Comparison of ENCODE assay signal across 1 cellular context in the genomic region with DNA sequence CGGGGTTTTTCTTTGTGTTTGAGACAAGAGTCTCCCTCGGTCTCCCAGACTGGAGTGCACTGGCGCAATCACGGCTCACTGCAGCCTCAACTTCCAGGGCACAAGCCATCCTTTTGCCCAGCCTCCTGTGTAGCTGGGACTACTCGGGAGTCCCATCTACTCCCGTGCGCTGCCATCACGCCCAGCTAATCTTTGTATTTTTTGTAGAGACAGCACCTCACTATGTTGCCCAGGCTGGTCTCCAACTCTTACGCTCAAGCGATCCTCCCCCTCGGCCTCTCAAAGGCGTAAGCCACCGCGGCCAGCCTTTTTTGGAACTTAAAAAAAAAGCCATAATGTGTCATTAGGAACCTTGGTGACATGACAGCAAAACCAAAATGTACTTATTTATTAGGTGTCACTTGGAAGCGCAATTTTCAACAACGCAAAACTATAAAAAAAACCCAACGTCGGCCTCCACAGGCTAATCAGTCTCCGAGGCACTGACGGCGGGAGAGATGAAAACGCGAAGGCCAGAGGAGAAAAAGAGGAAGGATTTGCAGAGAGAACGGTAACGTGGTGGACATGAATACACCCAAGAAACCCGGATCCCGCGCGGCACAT.
TF ChIP-seq lines count a peak whose summit lies in the region.

No MANE protein-coding gene starts in this region.

TF ChIP-seq in K562, 482 proteins besides CTCF, POLR2A, EP300 and RAD21 (continued from another document and continues in another):
- TF ChIP-seq, protein P1, sequence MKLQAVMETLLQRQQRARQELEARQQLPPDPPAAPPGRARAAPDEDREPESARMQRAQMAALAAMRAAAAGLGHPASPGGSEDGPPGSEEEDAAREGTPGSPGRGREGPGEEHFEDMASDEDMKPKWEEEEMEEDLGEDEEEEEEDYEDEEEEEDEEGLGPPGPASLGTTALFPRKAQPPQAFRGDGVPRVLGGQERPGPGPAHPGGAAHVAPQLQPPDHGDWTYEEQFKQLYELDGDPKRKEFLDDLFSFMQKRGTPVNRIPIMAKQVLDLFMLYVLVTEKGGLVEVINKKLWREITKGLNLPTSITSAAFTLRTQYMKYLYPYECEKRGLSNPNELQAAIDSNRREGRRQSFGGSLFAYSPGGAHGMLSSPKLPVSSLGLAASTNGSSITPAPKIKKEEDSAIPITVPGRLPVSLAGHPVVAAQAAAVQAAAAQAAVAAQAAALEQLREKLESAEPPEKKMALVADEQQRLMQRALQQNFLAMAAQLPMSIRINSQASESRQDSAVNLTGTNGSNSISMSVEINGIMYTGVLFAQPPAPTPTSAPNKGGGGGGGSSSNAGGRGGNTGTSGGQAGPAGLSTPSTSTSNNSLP (IDR thresholded peaks at IDR 0.05; ENCODE audit: borderline replicate concordance, low read depth, low read length) = no peak
- TF ChIP-seq, protein P2, sequence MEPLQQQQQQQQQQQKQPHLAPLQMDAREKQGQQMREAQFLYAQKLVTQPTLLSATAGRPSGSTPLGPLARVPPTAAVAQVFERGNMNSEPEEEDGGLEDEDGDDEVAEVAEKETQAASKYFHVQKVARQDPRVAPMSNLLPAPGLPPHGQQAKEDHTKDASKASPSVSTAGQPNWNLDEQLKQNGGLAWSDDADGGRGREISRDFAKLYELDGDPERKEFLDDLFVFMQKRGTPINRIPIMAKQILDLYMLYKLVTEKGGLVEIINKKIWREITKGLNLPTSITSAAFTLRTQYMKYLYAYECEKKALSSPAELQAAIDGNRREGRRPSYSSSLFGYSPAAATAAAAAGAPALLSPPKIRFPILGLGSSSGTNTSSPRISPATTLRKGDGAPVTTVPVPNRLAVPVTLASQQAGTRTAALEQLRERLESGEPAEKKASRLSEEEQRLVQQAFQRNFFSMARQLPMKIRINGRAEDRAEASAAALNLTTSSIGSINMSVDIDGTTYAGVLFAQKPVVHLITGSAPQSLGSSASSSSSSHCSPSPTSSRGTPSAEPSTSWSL (CRISPR knock-in tag; IDR thresholded peaks at IDR 0.05; ENCODE audit: borderline replicate concordance) = no peak
- TF ChIP-seq, protein P3, sequence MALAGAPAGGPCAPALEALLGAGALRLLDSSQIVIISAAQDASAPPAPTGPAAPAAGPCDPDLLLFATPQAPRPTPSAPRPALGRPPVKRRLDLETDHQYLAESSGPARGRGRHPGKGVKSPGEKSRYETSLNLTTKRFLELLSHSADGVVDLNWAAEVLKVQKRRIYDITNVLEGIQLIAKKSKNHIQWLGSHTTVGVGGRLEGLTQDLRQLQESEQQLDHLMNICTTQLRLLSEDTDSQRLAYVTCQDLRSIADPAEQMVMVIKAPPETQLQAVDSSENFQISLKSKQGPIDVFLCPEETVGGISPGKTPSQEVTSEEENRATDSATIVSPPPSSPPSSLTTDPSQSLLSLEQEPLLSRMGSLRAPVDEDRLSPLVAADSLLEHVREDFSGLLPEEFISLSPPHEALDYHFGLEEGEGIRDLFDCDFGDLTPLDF (CRISPR knock-in tag; IDR thresholded peaks at IDR 0.05) = peak; percentile 42; the same call in 1 of the 2 replicates
- no peak for TF ChIP-seq ESRRA (IDR thresholded peaks at IDR 0.05; ENCODE audit: borderline replicate concordance, low read depth)
- TF ChIP-seq, protein P4, sequence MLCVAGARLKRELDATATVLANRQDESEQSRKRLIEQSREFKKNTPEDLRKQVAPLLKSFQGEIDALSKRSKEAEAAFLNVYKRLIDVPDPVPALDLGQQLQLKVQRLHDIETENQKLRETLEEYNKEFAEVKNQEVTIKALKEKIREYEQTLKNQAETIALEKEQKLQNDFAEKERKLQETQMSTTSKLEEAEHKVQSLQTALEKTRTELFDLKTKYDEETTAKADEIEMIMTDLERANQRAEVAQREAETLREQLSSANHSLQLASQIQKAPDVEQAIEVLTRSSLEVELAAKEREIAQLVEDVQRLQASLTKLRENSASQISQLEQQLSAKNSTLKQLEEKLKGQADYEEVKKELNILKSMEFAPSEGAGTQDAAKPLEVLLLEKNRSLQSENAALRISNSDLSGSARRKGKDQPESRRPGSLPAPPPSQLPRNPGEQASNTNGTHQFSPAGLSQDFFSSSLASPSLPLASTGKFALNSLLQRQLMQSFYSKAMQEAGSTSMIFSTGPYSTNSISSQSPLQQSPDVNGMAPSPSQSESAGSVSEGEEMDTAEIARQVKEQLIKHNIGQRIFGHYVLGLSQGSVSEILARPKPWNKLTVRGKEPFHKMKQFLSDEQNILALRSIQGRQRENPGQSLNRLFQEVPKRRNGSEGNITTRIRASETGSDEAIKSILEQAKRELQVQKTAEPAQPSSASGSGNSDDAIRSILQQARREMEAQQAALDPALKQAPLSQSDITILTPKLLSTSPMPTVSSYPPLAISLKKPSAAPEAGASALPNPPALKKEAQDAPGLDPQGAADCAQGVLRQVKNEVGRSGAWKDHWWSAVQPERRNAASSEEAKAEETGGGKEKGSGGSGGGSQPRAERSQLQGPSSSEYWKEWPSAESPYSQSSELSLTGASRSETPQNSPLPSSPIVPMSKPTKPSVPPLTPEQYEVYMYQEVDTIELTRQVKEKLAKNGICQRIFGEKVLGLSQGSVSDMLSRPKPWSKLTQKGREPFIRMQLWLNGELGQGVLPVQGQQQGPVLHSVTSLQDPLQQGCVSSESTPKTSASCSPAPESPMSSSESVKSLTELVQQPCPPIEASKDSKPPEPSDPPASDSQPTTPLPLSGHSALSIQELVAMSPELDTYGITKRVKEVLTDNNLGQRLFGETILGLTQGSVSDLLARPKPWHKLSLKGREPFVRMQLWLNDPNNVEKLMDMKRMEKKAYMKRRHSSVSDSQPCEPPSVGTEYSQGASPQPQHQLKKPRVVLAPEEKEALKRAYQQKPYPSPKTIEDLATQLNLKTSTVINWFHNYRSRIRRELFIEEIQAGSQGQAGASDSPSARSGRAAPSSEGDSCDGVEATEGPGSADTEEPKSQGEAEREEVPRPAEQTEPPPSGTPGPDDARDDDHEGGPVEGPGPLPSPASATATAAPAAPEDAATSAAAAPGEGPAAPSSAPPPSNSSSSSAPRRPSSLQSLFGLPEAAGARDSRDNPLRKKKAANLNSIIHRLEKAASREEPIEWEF (CRISPR knock-in tag; IDR thresholded peaks at IDR 0.05) = peak; percentile 57; the same call in 1 of the 2 replicates
- TF ChIP-seq CHCHD3 (CRISPR knock-in tag; IDR thresholded peaks at IDR 0.05) = no peak
- 0 out of 2 replicates have a peak, but pooled peaks have one; percentile 55 for TF ChIP-seq DPF2 (IDR thresholded peaks at IDR 0.05)
- TF ChIP-seq, protein P5, sequence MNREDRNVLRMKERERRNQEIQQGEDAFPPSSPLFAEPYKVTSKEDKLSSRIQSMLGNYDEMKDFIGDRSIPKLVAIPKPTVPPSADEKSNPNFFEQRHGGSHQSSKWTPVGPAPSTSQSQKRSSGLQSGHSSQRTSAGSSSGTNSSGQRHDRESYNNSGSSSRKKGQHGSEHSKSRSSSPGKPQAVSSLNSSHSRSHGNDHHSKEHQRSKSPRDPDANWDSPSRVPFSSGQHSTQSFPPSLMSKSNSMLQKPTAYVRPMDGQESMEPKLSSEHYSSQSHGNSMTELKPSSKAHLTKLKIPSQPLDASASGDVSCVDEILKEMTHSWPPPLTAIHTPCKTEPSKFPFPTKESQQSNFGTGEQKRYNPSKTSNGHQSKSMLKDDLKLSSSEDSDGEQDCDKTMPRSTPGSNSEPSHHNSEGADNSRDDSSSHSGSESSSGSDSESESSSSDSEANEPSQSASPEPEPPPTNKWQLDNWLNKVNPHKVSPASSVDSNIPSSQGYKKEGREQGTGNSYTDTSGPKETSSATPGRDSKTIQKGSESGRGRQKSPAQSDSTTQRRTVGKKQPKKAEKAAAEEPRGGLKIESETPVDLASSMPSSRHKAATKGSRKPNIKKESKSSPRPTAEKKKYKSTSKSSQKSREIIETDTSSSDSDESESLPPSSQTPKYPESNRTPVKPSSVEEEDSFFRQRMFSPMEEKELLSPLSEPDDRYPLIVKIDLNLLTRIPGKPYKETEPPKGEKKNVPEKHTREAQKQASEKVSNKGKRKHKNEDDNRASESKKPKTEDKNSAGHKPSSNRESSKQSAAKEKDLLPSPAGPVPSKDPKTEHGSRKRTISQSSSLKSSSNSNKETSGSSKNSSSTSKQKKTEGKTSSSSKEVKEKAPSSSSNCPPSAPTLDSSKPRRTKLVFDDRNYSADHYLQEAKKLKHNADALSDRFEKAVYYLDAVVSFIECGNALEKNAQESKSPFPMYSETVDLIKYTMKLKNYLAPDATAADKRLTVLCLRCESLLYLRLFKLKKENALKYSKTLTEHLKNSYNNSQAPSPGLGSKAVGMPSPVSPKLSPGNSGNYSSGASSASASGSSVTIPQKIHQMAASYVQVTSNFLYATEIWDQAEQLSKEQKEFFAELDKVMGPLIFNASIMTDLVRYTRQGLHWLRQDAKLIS (CRISPR knock-in tag; IDR thresholded peaks at IDR 0.05) = peak; percentile 65; the same call in 1 of the 2 replicates
- peak; percentile 83 for TF ChIP-seq ZNF589 (CRISPR knock-in tag; IDR thresholded peaks at IDR 0.05; ENCODE audit: low read depth)
- no peak for TF ChIP-seq TFAM (CRISPR knock-in tag; conservative IDR thresholded peaks at IDR 0.05)
- TF ChIP-seq KLF10 (CRISPR knock-in tag; IDR thresholded peaks at IDR 0.05) = no peak
- TF ChIP-seq TCFL5 (CRISPR knock-in tag; conservative IDR thresholded peaks at IDR 0.05) = no peak
- no peak for TF ChIP-seq ZNF212 (CRISPR knock-in tag; IDR thresholded peaks at IDR 0.05)
- TF ChIP-seq, protein P6, sequence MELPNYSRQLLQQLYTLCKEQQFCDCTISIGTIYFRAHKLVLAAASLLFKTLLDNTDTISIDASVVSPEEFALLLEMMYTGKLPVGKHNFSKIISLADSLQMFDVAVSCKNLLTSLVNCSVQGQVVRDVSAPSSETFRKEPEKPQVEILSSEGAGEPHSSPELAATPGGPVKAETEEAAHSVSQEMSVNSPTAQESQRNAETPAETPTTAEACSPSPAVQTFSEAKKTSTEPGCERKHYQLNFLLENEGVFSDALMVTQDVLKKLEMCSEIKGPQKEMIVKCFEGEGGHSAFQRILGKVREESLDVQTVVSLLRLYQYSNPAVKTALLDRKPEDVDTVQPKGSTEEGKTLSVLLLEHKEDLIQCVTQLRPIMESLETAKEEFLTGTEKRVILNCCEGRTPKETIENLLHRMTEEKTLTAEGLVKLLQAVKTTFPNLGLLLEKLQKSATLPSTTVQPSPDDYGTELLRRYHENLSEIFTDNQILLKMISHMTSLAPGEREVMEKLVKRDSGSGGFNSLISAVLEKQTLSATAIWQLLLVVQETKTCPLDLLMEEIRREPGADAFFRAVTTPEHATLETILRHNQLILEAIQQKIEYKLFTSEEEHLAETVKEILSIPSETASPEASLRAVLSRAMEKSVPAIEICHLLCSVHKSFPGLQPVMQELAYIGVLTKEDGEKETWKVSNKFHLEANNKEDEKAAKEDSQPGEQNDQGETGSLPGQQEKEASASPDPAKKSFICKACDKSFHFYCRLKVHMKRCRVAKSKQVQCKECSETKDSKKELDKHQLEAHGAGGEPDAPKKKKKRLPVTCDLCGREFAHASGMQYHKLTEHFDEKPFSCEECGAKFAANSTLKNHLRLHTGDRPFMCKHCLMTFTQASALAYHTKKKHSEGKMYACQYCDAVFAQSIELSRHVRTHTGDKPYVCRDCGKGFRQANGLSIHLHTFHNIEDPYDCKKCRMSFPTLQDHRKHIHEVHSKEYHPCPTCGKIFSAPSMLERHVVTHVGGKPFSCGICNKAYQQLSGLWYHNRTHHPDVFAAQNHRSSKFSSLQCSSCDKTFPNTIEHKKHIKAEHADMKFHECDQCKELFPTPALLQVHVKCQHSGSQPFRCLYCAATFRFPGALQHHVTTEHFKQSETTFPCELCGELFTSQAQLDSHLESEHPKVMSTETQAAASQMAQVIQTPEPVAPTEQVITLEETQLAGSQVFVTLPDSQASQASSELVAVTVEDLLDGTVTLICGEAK (IDR thresholded peaks at IDR 0.05) = peak; percentile 56; the same call in 1 of the 2 replicates
- TF ChIP-seq, protein P6 (CRISPR knock-in tag; IDR thresholded peaks at IDR 0.05) = no peak
- TF ChIP-seq YBX1 (IDR thresholded peaks at IDR 0.05) = no peak
- peak; percentile 13 for TF ChIP-seq NUFIP1 (IDR thresholded peaks at IDR 0.05; ENCODE audit: partially characterized antibody)
- TF ChIP-seq ZZZ3 (IDR thresholded peaks at IDR 0.05) = no peak
- TF ChIP-seq BRF1 (IDR thresholded peaks at IDR 0.05; ENCODE audit: borderline replicate concordance, extremely low read depth, insufficient read length) = no peak
- TF ChIP-seq TBL1XR1 (IDR thresholded peaks at IDR 0.05; ENCODE audit: low read length in 2 of 2) = 0 out of 4 replicates have a peak, but pooled peaks of 1 of the 2 experiments have one; percentile 42
- TF ChIP-seq, protein P7, sequence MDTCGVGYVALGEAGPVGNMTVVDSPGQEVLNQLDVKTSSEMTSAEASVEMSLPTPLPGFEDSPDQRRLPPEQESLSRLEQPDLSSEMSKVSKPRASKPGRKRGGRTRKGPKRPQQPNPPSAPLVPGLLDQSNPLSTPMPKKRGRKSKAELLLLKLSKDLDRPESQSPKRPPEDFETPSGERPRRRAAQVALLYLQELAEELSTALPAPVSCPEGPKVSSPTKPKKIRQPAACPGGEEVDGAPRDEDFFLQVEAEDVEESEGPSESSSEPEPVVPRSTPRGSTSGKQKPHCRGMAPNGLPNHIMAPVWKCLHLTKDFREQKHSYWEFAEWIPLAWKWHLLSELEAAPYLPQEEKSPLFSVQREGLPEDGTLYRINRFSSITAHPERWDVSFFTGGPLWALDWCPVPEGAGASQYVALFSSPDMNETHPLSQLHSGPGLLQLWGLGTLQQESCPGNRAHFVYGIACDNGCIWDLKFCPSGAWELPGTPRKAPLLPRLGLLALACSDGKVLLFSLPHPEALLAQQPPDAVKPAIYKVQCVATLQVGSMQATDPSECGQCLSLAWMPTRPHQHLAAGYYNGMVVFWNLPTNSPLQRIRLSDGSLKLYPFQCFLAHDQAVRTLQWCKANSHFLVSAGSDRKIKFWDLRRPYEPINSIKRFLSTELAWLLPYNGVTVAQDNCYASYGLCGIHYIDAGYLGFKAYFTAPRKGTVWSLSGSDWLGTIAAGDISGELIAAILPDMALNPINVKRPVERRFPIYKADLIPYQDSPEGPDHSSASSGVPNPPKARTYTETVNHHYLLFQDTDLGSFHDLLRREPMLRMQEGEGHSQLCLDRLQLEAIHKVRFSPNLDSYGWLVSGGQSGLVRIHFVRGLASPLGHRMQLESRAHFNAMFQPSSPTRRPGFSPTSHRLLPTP (IDR thresholded peaks at IDR 0.05; ENCODE audit: borderline replicate concordance, extremely low read depth, insufficient read length) = no peak
